12 cellular contexts compared by ENCODE assay signal in genomic region chr2:68237976-68238580, GRCh38. TPM values are rescaled to one million over a fixed set of nuclear protein-coding genes. Genes with fewer than 3 reads are reported as not detected.
DNase-seq lines count a peak whose midpoint lies in the region; ATAC-seq and TF ChIP-seq lines count a peak whose summit lies in the region.
"Had no signal": no experiment of that assay in that cellular context is flagged by ENCODE, and none has a peak within 500 bp of the region (broad histone marks: within the 10 kb centered on the region; RNA-seq: fewer than 3 reads in every experiment).

No MANE protein-coding gene starts in this region.

- no peak overlapping the region for H3K18ac ChIP-seq in mesenchymal stem cell (ENCODE audit: low read depth in 1 of 2, low read length in 2 of 2)

- no peaks in the 10 kb centered on the region for H3K9me3 Mint-ChIP-seq in activated CD8-positive, alpha-beta T cell treated with anti-CD3 and anti-CD28 coated beads for 36 hours

- no peak overlapping the region for H2BK15ac ChIP-seq in mesenchymal stem cell (ENCODE audit: low read depth, poor library complexity, severe bottlenecking)

- H3K4me3 Mint-ChIP-seq in activated CD8-positive, alpha-beta T cell treated with anti-CD3 and anti-CD28 coated beads for 36 hours = no peak overlapping the region

- H3K14ac ChIP-seq in mesenchymal stem cell (ENCODE audit: low read length in 2 of 2) = no peak overlapping the region

- H2BK120ac ChIP-seq in mesenchymal stem cell (ENCODE audit: low read depth, low read length) = no peak overlapping the region

- DNase-seq in left ventricle myocardium superior (no peak), right atrium auricular region (ENCODE audit: low spot score) (no peak), mesenchymal stem cell (peak; percentile 60), NCI-H446 (lab: John Stamatoyannopoulos, UW) (no peak), hypothalamus (lab: John Stamatoyannopoulos, UW) (no peak)
- DNase-seq in activated CD8-positive, alpha-beta T cell treated with anti-CD3 and anti-CD28 coated beads for 36 hours = no peak
- DNase-seq: activated CD8-positive, alpha-beta memory T cell treated with anti-CD3 and anti-CD28 coated beads, Interleukin-2, amount 50 U/mL, for 4 hours; caudate nucleus; NCI-H1105 treated with DMSO at 0.1 percent for 48 hours; NCI-H69 had no signal

- H2BK5ac ChIP-seq in mesenchymal stem cell (ENCODE audit: low read depth, low read length, poor library complexity, severe bottlenecking) = no peak overlapping the region

- H2AFZ ChIP-seq in mesenchymal stem cell (ENCODE audit: low read depth, low read length) = no peak overlapping the region

- H3K36me3 ChIP-seq in right atrium auricular region (no peaks in the 10 kb centered on the region), mesenchymal stem cell (ENCODE audit: control insufficient read depth in 1 of 2, insufficient read depth in 2 of 2, low read depth in 1 of 2, low read length in 2 of 2) (peaks cover 0 to 9% of the 10 kb centered on the region in 2 experiments)

- WGBS in mesenchymal stem cell = 36% methylated on average over 3 of the region's 4 CpGs

- no peak overlapping the region for H2AK5ac ChIP-seq in mesenchymal stem cell (ENCODE audit: low read length, severe bottlenecking)

- peak overlapping the region; percentile 45 for H3K9ac ChIP-seq in mesenchymal stem cell (ENCODE audit: low read length)

- no peak overlapping the region for H3K4ac ChIP-seq in mesenchymal stem cell (ENCODE audit: low read depth in 1 of 2, low read length in 2 of 2)

- H3K27ac ChIP-seq in right atrium auricular region = peak overlapping the region in 1 of 2 donors; percentile 6
- H3K27ac ChIP-seq in mesenchymal stem cell (ENCODE audit: low read length, poor library complexity, severe bottlenecking) = no peak overlapping the region

- CTCF ChIA-PET in activated CD8-positive, alpha-beta T cell treated with anti-CD3 and anti-CD28 coated beads for 36 hours (lab: Charles Lee) = interaction anchor here (0.6 to 2.2 kb wide), 3 partner anchors 10 to 52 kb away, joined by 3 to 7 read pairs (median 4); no protein-coding TSS in a partner anchor

- peak overlapping the region; percentile 7 for H3K27ac Mint-ChIP-seq in activated CD8-positive, alpha-beta T cell treated with anti-CD3 and anti-CD28 coated beads for 36 hours

- H4K8ac ChIP-seq in mesenchymal stem cell (ENCODE audit: low read length) = no peak overlapping the region

- H3K4me1 ChIP-seq in right atrium auricular region = peaks cover 0 to 70% of the 10 kb centered on the region in 2 donors
- no peaks in the 10 kb centered on the region for H3K4me1 ChIP-seq in mesenchymal stem cell (ENCODE audit: control insufficient read depth, insufficient read depth, low read depth, low read length)

- intact Hi-C loops in left ventricle myocardium superior (cut with micrococcal nuclease) = no loop called here
- intact Hi-C loops in activated CD8-positive, alpha-beta T cell treated with anti-CD3 and anti-CD28 coated beads for 36 hours (cut with micrococcal nuclease) = no loop called here

- no peaks in the 10 kb centered on the region for H3K27me3 Mint-ChIP-seq in activated CD8-positive, alpha-beta T cell treated with anti-CD3 and anti-CD28 coated beads for 36 hours

- POLR2A ChIA-PET in activated CD8-positive, alpha-beta T cell treated with anti-CD3 and anti-CD28 coated beads for 36 hours (lab: Charles Lee) = interaction anchor here (0.8 kb wide), 1 partner anchor 12 kb away, joined by 3 read pairs; no protein-coding TSS in a partner anchor

- peaks cover 25% of the 10 kb centered on the region for H3K36me3 Mint-ChIP-seq in activated CD8-positive, alpha-beta T cell treated with anti-CD3 and anti-CD28 coated beads for 36 hours (ENCODE audit: low read depth)

- H3K4me1 Mint-ChIP-seq in activated CD8-positive, alpha-beta T cell treated with anti-CD3 and anti-CD28 coated beads for 36 hours (ENCODE audit: low read depth) = peaks cover 81% of the 10 kb centered on the region

- TF ChIP-seq CTCF in right atrium auricular region (IDR thresholded peaks at IDR 0.05) = no peak
- TF ChIP-seq CTCF in activated CD8-positive, alpha-beta T cell treated with anti-CD3 and anti-CD28 coated beads for 36 hours (IDR thresholded peaks at IDR 0.05) = no peak

- no peak overlapping the region for H3K23ac ChIP-seq in mesenchymal stem cell (ENCODE audit: low read length in 2 of 2)

- no peaks in the 10 kb centered on the region for H3K27me3 ChIP-seq in right atrium auricular region
- no peaks in the 10 kb centered on the region for H3K27me3 ChIP-seq in mesenchymal stem cell (ENCODE audit: control insufficient read depth in 1 of 2, insufficient read depth in 1 of 2, low read length in 2 of 2)

- H3K9me3 ChIP-seq in right atrium auricular region (no peaks in the 10 kb centered on the region), mesenchymal stem cell (ENCODE audit: control insufficient read depth, low read length) (no peaks in the 10 kb centered on the region)

- no peak overlapping the region for H4K91ac ChIP-seq in mesenchymal stem cell (ENCODE audit: low read length)

- H3K79me1 ChIP-seq in mesenchymal stem cell (replicated peaks; ENCODE audit: low read length, poor library complexity, severe bottlenecking) = no peaks in the 10 kb centered on the region

- H3K4me2 ChIP-seq in mesenchymal stem cell (ENCODE audit: low read length, poor library complexity, severe bottlenecking) = no peak overlapping the region

- ATAC-seq in left ventricle myocardium superior (peak; percentile 39), GM21390 (IDR thresholded peaks at IDR 0.05; ENCODE audit: unreplicated experiment) (no peak)
- ATAC-seq in activated CD8-positive, alpha-beta T cell treated with anti-CD3 and anti-CD28 coated beads for 36 hours = peak; percentile 40
- ATAC-seq in activated CD4-positive, CD25-positive, alpha-beta regulatory T cell treated with anti-CD3 and anti-CD28 coated beads, Interleukin-2, amount 50 U/mL, for 24 hours = no peak

- no peak overlapping the region for H2BK12ac ChIP-seq in mesenchymal stem cell (ENCODE audit: low read length in 2 of 2)

- H3K4me3 ChIP-seq in right atrium auricular region (no peak overlapping the region), mesenchymal stem cell (ENCODE audit: insufficient read depth in 1 of 2, low read depth in 1 of 2, low read length in 2 of 2) (no peak overlapping the region)

RNA-seq across cellular contexts. Expression of gene PPP3R1, which starts 14.3 kb away (rescaled TPM):
- total RNA-seq in left ventricle myocardium superior (38.5 TPM), right atrium auricular region (10 to 100 TPM; 16.7 to 18.4 TPM)
- total RNA-seq in activated CD8-positive, alpha-beta T cell treated with anti-CD3 and anti-CD28 coated beads for 36 hours = 10 to 100 TPM; 72.7 to 73.7 TPM
- polyA plus RNA-seq in mesenchymal stem cell (2013, experiment 1 of 2) = 28.6 TPM
- polyA plus RNA-seq in mesenchymal stem cell (2013, experiment 2 of 2) = 29.2 TPM

Comparison
In these comparisons a context has a peak if more than half of its experiments do, and no peak if none do; other contexts are left out.
1. ATAC-seq: peak in left ventricle myocardium superior (single experiment) and activated CD8-positive, alpha-beta T cell treated with anti-CD3 and anti-CD28 coated beads for 36 hours (single experiment); none in GM21390 (single experiment) and activated CD4-positive, CD25-positive, alpha-beta regulatory T cell treated with anti-CD3 and anti-CD28 coated beads, Interleukin-2, amount 50 U/mL, for 24 hours (0 of 2).